Comparison of ENCODE assay signal across 23 cellular contexts in genomic region chr15:93146601-93147000, GRCh38. TPM values are rescaled to one million over a fixed set of nuclear protein-coding genes. Genes with fewer than 3 reads are reported as not detected.
"Had no signal": no experiment of that assay in that cellular context is flagged by ENCODE, and none has a peak within 500 bp of the region (broad histone marks: within the 10 kb centered on the region; RNA-seq: fewer than 3 reads in every experiment).

No MANE protein-coding gene starts in this region.

- H3K27me3 ChIP-seq: heart right ventricle, hepatocyte, stomach, testis, thyroid gland, transverse colon, upper lobe of right lung had no signal

- H3K9ac ChIP-seq: parathyroid adenoma had no signal

- H3K4me2 ChIP-seq: hepatocyte had no signal

- H3K9me3 ChIP-seq: heart right ventricle, left ventricle myocardium inferior, lower lobe of right lung, mucosa of descending colon, stomach, testis, thyroid gland, transverse colon, upper lobe of right lung had no signal

- H3K27ac ChIP-seq: heart right ventricle, hepatocyte, left ventricle myocardium inferior, lower lobe of right lung, parathyroid adenoma, skin epidermis, stomach, testis, thyroid gland, transverse colon, upper lobe of right lung had no signal

- DNase-seq: heart right ventricle; left ventricle myocardium inferior; lower lobe of right lung; mucosa of descending colon; naive thymus-derived CD4-positive, alpha-beta T cell; retina; right cardiac atrium; stimulated activated CD4-positive, alpha-beta T cell treated with anti-CD3 and anti-CD28 coated beads, Interleukin-12 subunit alpha, Interleukin-12 subunit beta, amount 100 ng/mL, for 4 hours; stimulated activated CD4-positive, alpha-beta T cell treated with anti-CD3 and anti-CD28 coated beads, Interleukin-15, amount 100 ng/mL, for 24 hours; stimulated activated CD4-positive, alpha-beta T cell treated with anti-CD3 and anti-CD28 coated beads, Interleukin-2, amount 100 ng/mL, for 24 hours; stimulated activated CD4-positive, alpha-beta T cell treated with anti-CD3 and anti-CD28 coated beads, Interleukin-4, amount 100 ng/mL, for 1 hour; stimulated activated naive B cell treated with anti-CD40 and anti-IgM and Interleukin-4, amounts not matched to agents 10 μg/mL and 1 μg/mL and 100 μg/mL, for 72 hours; stimulated activated naive CD8-positive, alpha-beta T cell treated with anti-CD3 and anti-CD28 coated beads, Interleukin-15, Interleukin-2, amounts not matched to agents 100 U/mL and 50 U/mL, for 24 hours; stomach; testis; thyroid gland; transverse colon; upper lobe of right lung had no signal

- H2AFZ ChIP-seq: hepatocyte, parathyroid adenoma had no signal

- ATAC-seq: lower lobe of right lung; mucosa of descending colon; naive thymus-derived CD4-positive, alpha-beta T cell; natural killer cell treated with Interleukin-12 subunit alpha and Interleukin-12 subunit beta and Interleukin-15 and Interleukin-18, amount 100 ng/mL, for 72 hours; sciatic nerve; stimulated activated naive B cell treated with anti-CD40 and anti-IgM and Interleukin-4, amounts not matched to agents 10 μg/mL and 1 μg/mL and 100 μg/mL, for 72 hours; stimulated activated naive CD8-positive, alpha-beta T cell treated with anti-CD3 and anti-CD28 coated beads, Interleukin-15, Interleukin-2, amounts not matched to agents 100 U/mL and 50 U/mL, for 24 hours had no signal

- H3K4me3 ChIP-seq: heart right ventricle, hepatocyte, left ventricle myocardium inferior, lower lobe of right lung, mucosa of descending colon, skin epidermis, stomach, testis, thyroid gland, transverse colon, upper lobe of right lung had no signal

- H3K4me1 ChIP-seq: lower lobe of right lung, parathyroid adenoma, stomach, thyroid gland, transverse colon, upper lobe of right lung had no signal

- H3K36me3 ChIP-seq: heart right ventricle, left ventricle myocardium inferior, lower lobe of right lung, stomach, thyroid gland, transverse colon, upper lobe of right lung had no signal

RNA-seq across cellular contexts. Expression of gene RGMA, which starts 57.6 kb away (rescaled TPM):
- total RNA-seq: natural killer cell treated with Interleukin-12 subunit alpha and Interleukin-12 subunit beta and Interleukin-15 and Interleukin-18, amount 100 ng/mL, for 72 hours had no signal
- polyA plus RNA-seq: naive thymus-derived CD4-positive, alpha-beta T cell had no signal
